ENCODE assay signal across 8 cellular contexts in genomic region chr5:181207214-181207959, GRCh38. TPM values are rescaled to one million over a fixed set of nuclear protein-coding genes. Genes with fewer than 3 reads are reported as not detected.
A peak's percentile ranks its signal among the peaks of the same experiment; 100 is the strongest.
DNase-seq lines count a peak whose midpoint lies in the region; ATAC-seq and TF ChIP-seq lines count a peak whose summit lies in the region.

No MANE protein-coding gene starts in this region.

- TF ChIP-seq CTCF in KMS-11 (conservative IDR thresholded peaks at IDR 0.05; ENCODE audit: low read depth, low read length) (no peak), fibroblast of villous mesenchyme (IDR thresholded peaks at IDR 0.05; ENCODE audit: insufficient read depth, low read depth, low read length) (no peak), ovary (IDR thresholded peaks at IDR 0.05) (no peak)

- H3K27ac ChIP-seq in KMS-11 (peak overlapping the region; percentile 80), ovary (peak overlapping the region; percentile 40 to 79)

- H3K9ac ChIP-seq in KMS-11: peak overlapping the region; percentile 69; the same call in 1 of the 2 replicates

- TF ChIP-seq POLR2A in ovary (IDR thresholded peaks at IDR 0.05): no peak

- no peaks in the 10 kb centered on the region for H3K9me3 ChIP-seq in ovary

- intact Hi-C loops in ovary (cut with DNase I): loop anchor here in 1 of 4 donors (10.0 kb wide), 1 partner anchor 383 kb away; no protein-coding TSS in a partner anchor

- no peaks in the 10 kb centered on the region for H4K20me1 ChIP-seq in KMS-11 (ENCODE audit: insufficient read depth)

- H3K36me3 ChIP-seq in KMS-11 (ENCODE audit: insufficient read depth) (no peaks in the 10 kb centered on the region), ovary (no peaks in the 10 kb centered on the region)

- no peak for TF ChIP-seq EP300 in ovary (IDR thresholded peaks at IDR 0.05)

- H3K4me3 ChIP-seq in KMS-11 (IDR thresholded peaks at IDR 0.05; ENCODE audit: insufficient read depth, low read depth, low read length) (no peak overlapping the region), fibroblast of villous mesenchyme (ENCODE audit: low read depth, low read length) (peak overlapping the region; percentile 64), ovary (peak overlapping the region; percentile 52)

- peak; percentile 32 for ATAC-seq in GM19035 (IDR thresholded peaks at IDR 0.05; ENCODE audit: unreplicated experiment)

- H3K4me1 ChIP-seq in KMS-11 (ENCODE audit: low read depth, poor library complexity, severe bottlenecking) (peaks cover 7% of the 10 kb centered on the region), ovary (ENCODE audit: insufficient read depth) (peaks cover 12% of the 10 kb centered on the region)

- peak overlapping the region; percentile 73 for H2AFZ ChIP-seq in KMS-11 (ENCODE audit: low read depth)

- DNase-seq in activated T-cell treated with anti-CD3 and anti-CD28 coated beads for 48 hours (ENCODE audit: low read depth) (peak; percentile 85), fibroblast of villous mesenchyme (ENCODE audit: low read depth) (peak; percentile 92), ovary (peak; percentile 71 to 87 (median 82)), ureter (ENCODE audit: low spot score) (peak; percentile 83), NCI-H1436 treated with DMSO at 0.1 percent for 48 hours (lab: John Stamatoyannopoulos, UW) (no peak), NCI-H524 treated with DMSO at 0.1 percent for 48 hours (lab: John Stamatoyannopoulos, UW) (no peak)

- no peaks in the 10 kb centered on the region for H3K79me2 ChIP-seq in KMS-11 (ENCODE audit: insufficient read depth, low read depth)

- peak overlapping the region; percentile 60 for H3K4me2 ChIP-seq in KMS-11

- WGBS in ovary, 3 donors: 1% methylated on average over 36 of the region's 36 CpGs

- H3K27me3 ChIP-seq in KMS-11 (ENCODE audit: insufficient read depth, low read depth) (no peaks in the 10 kb centered on the region), ovary (no peaks in the 10 kb centered on the region)

RNA-seq across cellular contexts. Expression of gene TRIM7, which starts 2.4 kb away (rescaled TPM):
- total RNA-seq in fibroblast of villous mesenchyme (2.2 and 2.3 TPM in 2 replicates), ovary (1 to 10 TPM in 2 of 7 donors, under 1 TPM in 5; 0.34 to 2.9 (median 0.93) TPM), ureter (3.0 TPM)
- polyA plus RNA-seq in ovary: under 1 TPM; 0.45 to 0.82 TPM

RNA-seq across cellular contexts. Expression of gene TRIM41, which starts 15.7 kb away (rescaled TPM):
- total RNA-seq in fibroblast of villous mesenchyme (9.9 and 12.2 TPM in 2 replicates), ovary (10 to 100 TPM in 6 of 7 donors, 1 to 10 TPM in 1; 8.2 to 22.7 (median 17.6) TPM), ureter (34.5 TPM)
- polyA plus RNA-seq in ovary: 10 to 100 TPM; 11.1 to 13.2 TPM

RNA-seq across cellular contexts. Expression of gene RACK1, which starts 36.3 kb away (rescaled TPM):
- total RNA-seq in fibroblast of villous mesenchyme: 3,386 and 3,800 TPM in 2 replicates
- total RNA-seq in ovary: 1,000 to 10,000 TPM; 2,570 to 4,531 (median 3,203) TPM
- polyA plus RNA-seq in ovary: 1,000 to 10,000 TPM; 2,702 to 4,895 TPM
- 1,824 TPM for total RNA-seq in ureter

RNA-seq across cellular contexts. Expression of gene TRIM52, which starts 53.6 kb away (rescaled TPM):
- 5.2 and 7.8 TPM in 2 replicates for total RNA-seq in fibroblast of villous mesenchyme
- total RNA-seq in ovary: 10 to 100 TPM; 13.0 to 18.8 (median 17.2) TPM
- 10 to 100 TPM; 13.5 to 15.3 TPM for polyA plus RNA-seq in ovary
- 22.5 TPM for total RNA-seq in ureter

Comparison
In these comparisons a context has a peak if more than half of its experiments do, and no peak if none do; other contexts are left out.
1. DNase-seq: peak in activated T-cell treated with anti-CD3 and anti-CD28 coated beads for 48 hours (single experiment), fibroblast of villous mesenchyme (single experiment), ovary (5 of 5) and ureter (single experiment); none in NCI-H1436 treated with DMSO at 0.1 percent for 48 hours (single experiment) and NCI-H524 treated with DMSO at 0.1 percent for 48 hours (single experiment).